In genomic region chr10:132422169-132422691, GRCh38 we compare ENCODE assay signal across 8 cellular contexts. TPM values are rescaled to one million over a fixed set of nuclear protein-coding genes. Genes with fewer than 3 reads are reported as not detected.
DNase-seq lines count a peak whose midpoint lies in the region; ATAC-seq, FAIRE-seq and TF ChIP-seq lines count a peak whose summit lies in the region.

No MANE protein-coding gene starts in this region.

- no peaks in the 10 kb centered on the region for H3K9me3 ChIP-seq in HCT116 (ENCODE audit: control insufficient read depth in 1 of 2, insufficient read depth in 1 of 2, low read depth in 1 of 2, low read length in 2 of 2)
- no peaks in the 10 kb centered on the region for H3K9me3 ChIP-seq in NT2/D1 (ENCODE audit: insufficient read depth, low read length)
- H3K9me3 ChIP-seq in transverse colon, result no peaks in the 10 kb centered on the region

- no TSS peak for BruUV-seq in HCT116 (replicated peaks; lab: Mats Ljungman, UMichigan)

- RAD21 ChIA-PET in HCT116 (lab: Charles Lee; ENCODE audit: low non-redundant PET in 1 of 2, low total read pairs in 2 of 2, uncharacterized antibody in 2 of 2, unreplicated experiment in 2 of 2), result no interaction called here

- H3K4me2 ChIP-seq in HCT116 (ENCODE audit: low read length), result peak overlapping the region; percentile 70; the same call in 1 of the 2 replicates

- no peak overlapping the region for H3K4me3 ChIP-seq in HCT116 (replicated peaks in 1 of 2; ENCODE audit: low read depth in 1 of 2, low read length in 2 of 2)
- no peak overlapping the region for H3K4me3 ChIP-seq in NT2/D1 (ENCODE audit: insufficient read length, low read depth)
- peak overlapping the region in 1 of 4 donors; percentile 11 for H3K4me3 ChIP-seq in transverse colon

- H3K4me1 ChIP-seq in HCT116 (ENCODE audit: control insufficient read depth in 1 of 2, insufficient read depth in 2 of 2, low read length in 2 of 2), result peaks cover 33 to 42% of the 10 kb centered on the region in 2 experiments
- peaks cover 23% of the 10 kb centered on the region for H3K4me1 ChIP-seq in NT2/D1 (ENCODE audit: insufficient read depth, insufficient read length)
- peaks cover 50 to 67% (median 59%) of the 10 kb centered on the region in 4 donors for H3K4me1 ChIP-seq in transverse colon

- TF ChIP-seq POLR2A in HCT116 (IDR thresholded peaks at IDR 0.05; ENCODE audit: borderline replicate concordance, extremely low read depth, insufficient read depth, insufficient read length) (no peak), transverse colon (IDR thresholded peaks at IDR 0.05) (no peak), GM12892 (IDR thresholded peaks at IDR 0.05; ENCODE audit: low read depth, low read length) (no peak)

- ATAC-seq in HCT116 (no peak), GM18870 (IDR thresholded peaks at IDR 0.05; ENCODE audit: unreplicated experiment) (no peak)

- TF ChIP-seq RAD21 in HCT116 (IDR thresholded peaks at IDR 0.05; ENCODE audit: low read depth), result no peak

- H3K9ac ChIP-seq in HCT116 (ENCODE audit: low read length), result 0 out of 2 replicates have a peak overlapping the region, but pooled peaks have one; percentile 55
- H3K9ac ChIP-seq in NT2/D1 (ENCODE audit: insufficient read length, low read depth), result peak overlapping the region; percentile 79

- no peaks in the 10 kb centered on the region for H4K20me1 ChIP-seq in HCT116 (ENCODE audit: insufficient read depth)

- TF ChIP-seq CTCF in HCT116 (IDR thresholded peaks at IDR 0.05 in 2 of 3, conservative IDR thresholded peaks at IDR 0.05 in 1 of 3; ENCODE audit: borderline replicate concordance in 1 of 3, insufficient read depth in 1 of 3, low read depth in 2 of 3, low read length in 2 of 3) (no peak), transverse colon (IDR thresholded peaks at IDR 0.05) (no peak)

- H3K27me3 ChIP-seq in HCT116 (ENCODE audit: insufficient read depth, low read length) (no peaks in the 10 kb centered on the region), NT2/D1 (ENCODE audit: insufficient read depth, insufficient read length) (no peaks in the 10 kb centered on the region), transverse colon (no peaks in the 10 kb centered on the region)

- no peaks in the 10 kb centered on the region for H3K79me2 ChIP-seq in HCT116 (ENCODE audit: insufficient read depth, low read length)

- in situ Hi-C loops in transverse colon (cut with MboI; ENCODE audit: low pct_ligation_motif_present in 1 of 4, low pct_unique_long_range_greater_than_20kb in 1 of 4, low sequenced_read_pairs in 3 of 4), result no loop called here

- 64 to 92% methylated on average over 2 to 18 of the region's 20 CpGs for WGBS in transverse colon (ENCODE audit: low coverage in 1 of 2), 2 donors

- H3K9me2 ChIP-seq in HCT116 (ENCODE audit: insufficient read depth), result no peaks in the 10 kb centered on the region

- CTCF ChIA-PET in HCT116 (lab: Charles Lee), result no interaction called here

- intact Hi-C loops in HCT116 (cut with micrococcal nuclease) (no loop called here), transverse colon (cut with DNase I; ENCODE audit: low total_unique reads) (no loop called here)

- no peak overlapping the region for H2AFZ ChIP-seq in HCT116 (ENCODE audit: low read depth, low read length, poor library complexity, severe bottlenecking)

- FAIRE-seq in GM12892 (lab: Jason Lieb, UNC), result no peak

- H3K36me3 ChIP-seq in HCT116 (ENCODE audit: control insufficient read depth in 1 of 2, insufficient read depth in 2 of 2, low read length in 2 of 2) (no peaks in the 10 kb centered on the region), NT2/D1 (ENCODE audit: insufficient read depth, insufficient read length, low read length) (no peaks in the 10 kb centered on the region), transverse colon (no peaks in the 10 kb centered on the region)

- DNase-seq in DMS 273 (lab: John Stamatoyannopoulos, UW; ENCODE audit: unreplicated experiment) (peak; percentile 72), HCT116 (ENCODE audit: low read depth, low spot score) (no peak), NT2/D1 (ENCODE audit: low read depth, low spot score) (no peak), left kidney (ENCODE audit: low read depth, low spot score) (peak; percentile 75), transverse colon (peak; percentile 78), foreskin melanocyte (no peak), GM12892 (ENCODE audit: insufficient read length) (no peak)

- H3K27ac ChIP-seq in HCT116 (ENCODE audit: low read depth, low read length) (peak overlapping the region; percentile 82), transverse colon (peak overlapping the region; percentile 92 to 98 (median 97))

- no peak for TF ChIP-seq EP300 in transverse colon (IDR thresholded peaks at IDR 0.05; ENCODE audit: low read depth)

- POLR2A ChIA-PET in HCT116 (lab: Charles Lee), result no interaction called here

TF ChIP-seq in HCT116, 20 proteins besides CTCF, POLR2A, EP300 and RAD21:
- TF ChIP-seq ATF3 (IDR thresholded peaks at IDR 0.05), result no peak
- no peak for TF ChIP-seq CEBPB (IDR thresholded peaks at IDR 0.05; ENCODE audit: low read depth)
- TF ChIP-seq TCF7L2 (IDR thresholded peaks at IDR 0.05; ENCODE audit: borderline replicate concordance, extremely low read depth, insufficient read depth, insufficient read length), result no peak
- TF ChIP-seq SIN3A (IDR thresholded peaks at IDR 0.05; ENCODE audit: low read depth), result no peak
- no peak for TF ChIP-seq EZH2 (IDR thresholded peaks at IDR 0.05)
- no peak for TF ChIP-seq FOSL1 (IDR thresholded peaks at IDR 0.05; ENCODE audit: low read depth)
- no peak for TF ChIP-seq POLR2AphosphoS5 (IDR thresholded peaks at IDR 0.05; ENCODE audit: low read depth, low read length)
- TF ChIP-seq CBX3 (IDR thresholded peaks at IDR 0.05; ENCODE audit: low read depth), result no peak
- no peak for TF ChIP-seq ZFX (IDR thresholded peaks at IDR 0.05)
- TF ChIP-seq MAX (IDR thresholded peaks at IDR 0.05), result no peak
- TF ChIP-seq EGR1 (IDR thresholded peaks at IDR 0.05; ENCODE audit: low read depth), result no peak
- TF ChIP-seq SRF (IDR thresholded peaks at IDR 0.05; ENCODE audit: low read depth), result no peak
- TF ChIP-seq ELF1 (IDR thresholded peaks at IDR 0.05; ENCODE audit: borderline replicate concordance, low read depth), result no peak
- TF ChIP-seq JUND (IDR thresholded peaks at IDR 0.05), result no peak
- no peak for TF ChIP-seq REST (IDR thresholded peaks at IDR 0.05; ENCODE audit: low read depth)
- TF ChIP-seq ZNF274 (IDR thresholded peaks at IDR 0.05; ENCODE audit: low read depth, low read length), result no peak
- TF ChIP-seq ZBTB33 (IDR thresholded peaks at IDR 0.05; ENCODE audit: extremely low read depth, insufficient replicate concordance, low read length), result no peak
- TF ChIP-seq EZH2phosphoT487 (IDR thresholded peaks at IDR 0.05; ENCODE audit: borderline replicate concordance), result no peak
- no peak for TF ChIP-seq YY1 (IDR thresholded peaks at IDR 0.05; ENCODE audit: extremely low read depth, insufficient replicate concordance, low read depth, low read length)

RNA-seq across cellular contexts. Expression of gene PWWP2B, which starts 25.2 kb away (rescaled TPM):
- total RNA-seq in HCT116 (2021; ENCODE audit: unreplicated experiment) (13.9 TPM), transverse colon (100 to 1,000 TPM in 1 of 4 donors, 10 to 100 TPM in 3; 45.9 to 129 (median 61.2) TPM)
- 7.3 and 7.9 TPM in 2 replicates for polyA plus RNA-seq in HCT116 (2012)
- polyA plus RNA-seq in GM12892 (2012; ENCODE audit: missing spikeins), result not detected

Comparison
In these comparisons a context has a peak if more than half of its experiments do, and no peak if none do; other contexts are left out.
1. DNase-seq: peak in DMS 273 (single experiment), left kidney (single experiment) and transverse colon (single experiment); none in HCT116 (single experiment), NT2/D1 (single experiment), foreskin melanocyte (single experiment) and GM12892 (single experiment).